In the genomic region with DNA sequence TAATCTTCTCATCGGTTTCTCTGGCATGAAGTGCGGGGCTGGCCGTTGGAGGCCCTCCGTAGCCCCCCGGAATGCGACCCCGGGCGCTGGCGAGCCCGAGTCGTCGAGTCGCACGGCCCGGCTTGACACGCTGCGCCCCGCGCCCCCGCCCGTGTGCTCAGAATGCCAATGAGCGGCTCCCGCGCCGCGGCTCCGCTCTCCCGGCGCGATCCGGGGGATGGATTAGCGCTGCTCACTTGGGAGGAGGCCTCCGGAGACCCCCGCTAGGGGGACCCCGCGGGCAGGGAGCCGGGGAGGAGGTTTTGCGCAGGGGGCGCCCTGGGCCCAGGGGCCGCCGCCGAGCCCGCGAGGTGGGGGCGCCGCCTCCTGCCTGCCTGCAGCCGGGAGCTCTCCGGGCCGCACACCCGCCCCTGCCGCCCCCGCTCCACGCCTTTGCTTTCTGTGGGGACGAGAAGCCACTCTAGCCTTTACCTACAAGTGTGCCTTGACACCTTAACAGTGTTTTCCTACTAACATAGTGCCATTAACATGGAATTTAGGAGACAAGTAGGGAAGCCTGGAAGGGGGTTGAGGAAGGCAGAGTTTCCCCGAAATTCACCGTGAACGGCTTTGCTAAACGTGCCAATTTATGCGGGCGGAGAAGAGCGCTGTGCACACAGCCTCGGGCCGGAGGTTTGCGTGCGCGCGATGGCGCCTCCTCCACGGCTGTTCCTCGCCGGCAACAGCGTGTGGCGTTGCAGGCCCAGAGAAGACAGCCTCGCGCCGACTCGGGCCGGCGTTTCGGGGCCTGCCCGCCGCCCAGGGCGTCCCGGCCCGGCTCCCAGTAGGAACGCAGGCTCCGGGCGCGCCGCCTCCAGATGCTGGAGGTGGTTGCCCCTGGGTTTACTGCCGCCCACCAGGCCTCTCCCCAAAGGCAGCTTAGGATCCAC, we compare ENCODE assay signal across 8 cellular contexts. TPM values are rescaled to one million over a fixed set of nuclear protein-coding genes. Genes with fewer than 3 reads are reported as not detected.
DNase-seq lines count a peak whose midpoint lies in the region; TF ChIP-seq lines count a peak whose summit lies in the region.

No MANE protein-coding gene starts in this region.

- H3K27me3 Mint-ChIP-seq in CD14-positive monocyte (ENCODE audit: low read depth in 3 of 3), result peaks cover 76 to 92% (median 80%) of the 10 kb centered on the region in 3 donors

- peak overlapping the region; percentile 27 for H3K4me3 ChIP-seq in mesodermal cell (ENCODE audit: extremely low read depth, insufficient read depth, low read length, poor library complexity, severe bottlenecking)

- no peaks in the 10 kb centered on the region for H3K36me3 Mint-ChIP-seq in CD14-positive monocyte

- H3K9me3 Mint-ChIP-seq in CD14-positive monocyte, result peaks cover 0 to 26% (median 7%) of the 10 kb centered on the region in 7 donors

- H3K9me3 ChIP-seq in mesodermal cell (ENCODE audit: control insufficient read depth, low read length), result no peaks in the 10 kb centered on the region

- in situ Hi-C loops in ACHN (cut with HindIII; ENCODE audit: low pct_ligation_motif_present, low pct_unique_long_range_greater_than_20kb, low sequenced_read_pairs), result no loop called here

- H3K4me3 Mint-ChIP-seq in CD14-positive monocyte, result peak overlapping the region; percentile 41 to 85

- intact Hi-C loops in CD14-positive monocyte (cut with micrococcal nuclease), result no loop called here

- H3K4me1 ChIP-seq in mesodermal cell (ENCODE audit: control insufficient read depth, insufficient read depth, low read length, poor library complexity, severe bottlenecking), result peaks cover 10% of the 10 kb centered on the region

- no peak overlapping the region for H3K27ac ChIP-seq in mesodermal cell (ENCODE audit: low read depth, low read length, severe bottlenecking)

- TF ChIP-seq CTCF in CD14-positive monocyte (IDR thresholded peaks at IDR 0.05), result peak; percentile 21
- peak; percentile 55 for TF ChIP-seq CTCF in GM20000 (IDR thresholded peaks at IDR 0.05; ENCODE audit: extremely low read depth, missing control alignments)

- 1% methylated on average over 62 to 87 of the region's 91 CpGs for WGBS in mesodermal cell (ENCODE audit: insufficient coverage in 2 of 2), 2 experiments

- no peaks in the 10 kb centered on the region for H3K36me3 ChIP-seq in mesodermal cell (ENCODE audit: control insufficient read depth, insufficient read depth, low read length)

- peaks cover 30% of the 10 kb centered on the region for H3K4me1 Mint-ChIP-seq in CD14-positive monocyte

- H3K27ac Mint-ChIP-seq in CD14-positive monocyte, result no peak overlapping the region

- DNase-seq in CD14-positive monocyte (ENCODE audit: low spot score), result no peak
- DNase-seq in GM20000 (ENCODE audit: low spot score), result peak; percentile 90
- peak; percentile 64 for DNase-seq in MV-4-11 (lab: John Stamatoyannopoulos, UW)
- DNase-seq in activated CD4-positive, alpha-beta T cell treated with anti-CD3 and anti-CD28 coated beads, Interleukin-2, amount 50 U/mL, for 4 hours, result peak; percentile 12 to 26
- peak; percentile 90 for DNase-seq in ecto neural progenitor cell (ENCODE audit: low spot score)
- DNase-seq in stimulated activated CD8-positive, alpha-beta memory T cell treated with anti-CD3 and anti-CD28 coated beads, Interleukin-7, amount 100 ng/mL, for 24 hours (ENCODE audit: low read depth), result peak; percentile 35
- no peak for DNase-seq in ACHN

RNA-seq across cellular contexts. Expression of gene SHH, which starts 7.1 kb away (rescaled TPM):
- not detected for polyA plus RNA-seq in CD14-positive monocyte
- not detected for polyA plus RNA-seq in mesodermal cell (2013, experiment 1 of 2)
- polyA plus RNA-seq in mesodermal cell (2013, experiment 2 of 2), result not detected

Comparison
In these comparisons a context has a peak if more than half of its experiments do, and no peak if none do; other contexts are left out.
1. DNase-seq: peak in GM20000 (single experiment), MV-4-11 (single experiment), activated CD4-positive, alpha-beta T cell treated with anti-CD3 and anti-CD28 coated beads, Interleukin-2, amount 50 U/mL, for 4 hours (2 of 2), ecto neural progenitor cell (single experiment) and stimulated activated CD8-positive, alpha-beta memory T cell treated with anti-CD3 and anti-CD28 coated beads, Interleukin-7, amount 100 ng/mL, for 24 hours (single experiment); none in CD14-positive monocyte (single experiment) and ACHN (single experiment).